In the genomic region with DNA sequence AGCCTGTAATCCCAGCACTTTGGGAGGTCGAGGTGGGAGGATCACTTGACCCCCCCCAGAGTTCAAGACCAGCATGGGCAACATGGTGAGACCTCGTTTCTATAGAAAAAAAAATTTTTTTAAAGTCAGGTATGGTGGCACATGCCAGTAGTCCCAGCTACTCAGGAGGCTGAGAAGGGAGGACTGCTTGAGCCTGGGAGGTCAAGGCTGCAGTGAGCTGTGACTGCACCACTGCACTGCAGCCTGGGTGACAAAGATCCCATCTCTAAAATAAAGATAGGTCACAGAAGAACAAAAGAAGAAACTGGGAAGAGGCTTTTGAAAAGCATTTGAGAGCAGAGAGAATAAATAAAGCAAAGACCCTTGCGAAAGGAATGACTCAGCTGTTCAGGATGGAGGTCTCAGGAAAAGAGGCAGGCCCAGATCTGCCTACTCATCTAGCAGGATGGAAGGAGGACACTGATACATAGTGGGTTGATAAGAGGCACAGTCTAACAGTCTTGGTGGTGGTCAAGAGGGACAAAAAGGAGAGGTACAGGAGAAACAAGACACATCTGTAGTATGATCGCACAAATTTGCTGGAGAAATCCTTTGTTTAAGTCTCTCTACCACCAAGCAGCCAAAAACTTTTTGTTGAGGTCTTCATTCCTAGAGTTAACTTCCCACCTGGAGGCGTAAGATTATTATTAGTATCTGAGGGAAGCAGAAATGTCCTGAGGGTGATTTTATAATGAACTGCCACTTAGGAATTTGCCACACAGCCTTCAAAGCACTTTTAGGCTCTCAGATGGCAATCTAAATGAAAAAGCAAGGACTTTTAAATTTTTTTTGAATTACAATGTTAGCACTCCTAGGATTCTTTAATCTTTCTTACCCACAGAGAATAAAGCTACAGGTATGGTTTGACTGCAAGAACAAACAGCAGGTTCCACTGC, we compare ENCODE assay signal across 1 cellular context.
TF ChIP-seq lines count a peak whose summit lies in the region.

No MANE protein-coding gene starts in this region.

TF ChIP-seq in IMR-90, 13 proteins besides CTCF, POLR2A, EP300 and RAD21:
- TF ChIP-seq RFX5 (IDR thresholded peaks at IDR 0.05; ENCODE audit: low read depth, low read length) (no peak), MXI1 (IDR thresholded peaks at IDR 0.05; ENCODE audit: borderline replicate concordance, low read depth, low read length) (no peak), MAFK (IDR thresholded peaks at IDR 0.05; ENCODE audit: low read depth, low read length) (peak; percentile 72), CEBPB (IDR thresholded peaks at IDR 0.05; ENCODE audit: low read depth, low read length) (peak; percentile 82), SMC3 (IDR thresholded peaks at IDR 0.05; ENCODE audit: low read depth, low read length) (no peak), RCOR1 (IDR thresholded peaks at IDR 0.05; ENCODE audit: insufficient replicate concordance, low read length) (peak; percentile 26), BHLHE40 (IDR thresholded peaks at IDR 0.05; ENCODE audit: low read depth, low read length) (no peak), FOS (IDR thresholded peaks at IDR 0.05; ENCODE audit: low read depth, low read length) (peak; percentile 30; the same call in 1 of the 2 replicates), CHD1 (IDR thresholded peaks at IDR 0.05; ENCODE audit: low read depth, low read length) (no peak), NFE2L2 (IDR thresholded peaks at IDR 0.05; ENCODE audit: low read depth, low read length) (peak; percentile 94), MAZ (IDR thresholded peaks at IDR 0.05; ENCODE audit: borderline replicate concordance, low read depth, low read length) (no peak)
- TF ChIP-seq, protein P1, sequence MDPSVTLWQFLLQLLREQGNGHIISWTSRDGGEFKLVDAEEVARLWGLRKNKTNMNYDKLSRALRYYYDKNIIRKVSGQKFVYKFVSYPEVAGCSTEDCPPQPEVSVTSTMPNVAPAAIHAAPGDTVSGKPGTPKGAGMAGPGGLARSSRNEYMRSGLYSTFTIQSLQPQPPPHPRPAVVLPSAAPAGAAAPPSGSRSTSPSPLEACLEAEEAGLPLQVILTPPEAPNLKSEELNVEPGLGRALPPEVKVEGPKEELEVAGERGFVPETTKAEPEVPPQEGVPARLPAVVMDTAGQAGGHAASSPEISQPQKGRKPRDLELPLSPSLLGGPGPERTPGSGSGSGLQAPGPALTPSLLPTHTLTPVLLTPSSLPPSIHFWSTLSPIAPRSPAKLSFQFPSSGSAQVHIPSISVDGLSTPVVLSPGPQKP (IDR thresholded peaks at IDR 0.05; ENCODE audit: borderline replicate concordance, low read depth, low read length): no peak
- TF ChIP-seq, protein P2, sequence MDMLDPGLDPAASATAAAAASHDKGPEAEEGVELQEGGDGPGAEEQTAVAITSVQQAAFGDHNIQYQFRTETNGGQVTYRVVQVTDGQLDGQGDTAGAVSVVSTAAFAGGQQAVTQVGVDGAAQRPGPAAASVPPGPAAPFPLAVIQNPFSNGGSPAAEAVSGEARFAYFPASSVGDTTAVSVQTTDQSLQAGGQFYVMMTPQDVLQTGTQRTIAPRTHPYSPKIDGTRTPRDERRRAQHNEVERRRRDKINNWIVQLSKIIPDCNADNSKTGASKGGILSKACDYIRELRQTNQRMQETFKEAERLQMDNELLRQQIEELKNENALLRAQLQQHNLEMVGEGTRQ (IDR thresholded peaks at IDR 0.05; ENCODE audit: low read depth, low read length): no peak
